8 cellular contexts compared by ENCODE assay signal in genomic region chr7:75878769-75879596, GRCh38. TPM values are rescaled to one million over a fixed set of nuclear protein-coding genes. Genes with fewer than 3 reads are reported as not detected.
DNase-seq lines count a peak whose midpoint lies in the region; ATAC-seq and TF ChIP-seq lines count a peak whose summit lies in the region.

Gene RHBDD2, plus strand, starts transcription at chr7:75879034. Its CDS starts 49 bp downstream, at chr7:75879083.

- H3K4me3 Mint-ChIP-seq in type B pancreatic cell, result peak within 1 kb of the TSS; percentile 95

- H3K9me3 ChIP-seq in adrenal gland (replicated peaks in 1 of 3) (no peaks in the 10 kb centered on the region), heart left ventricle (no peaks in the 10 kb centered on the region)

- TF ChIP-seq POLR2A in adrenal gland (IDR thresholded peaks at IDR 0.05), result peak; percentile 97 to 98
- TF ChIP-seq POLR2A in heart left ventricle (IDR thresholded peaks at IDR 0.05), result peak; percentile 90 to 99

- H3K27me3 Mint-ChIP-seq in type B pancreatic cell, result no peaks in the 10 kb centered on the region

- H3K27ac ChIP-seq in adrenal gland (peak within 1 kb of the TSS; percentile 81 to 95 (median 86)), heart left ventricle (peak within 1 kb of the TSS; percentile 11 to 89 (median 85))

- no peaks in the 10 kb centered on the region for H3K27me3 ChIP-seq in adrenal gland
- H3K27me3 ChIP-seq in heart left ventricle, result no peaks in the 10 kb centered on the region

- no peaks in the 10 kb centered on the region for H3K9me3 Mint-ChIP-seq in type B pancreatic cell

- intact Hi-C loops in adrenal gland (cut with DNase I) (loop anchor here in 1 of 2 donors (10.0 kb wide), 1 partner anchor 116 kb away; the partner anchor contains the start of gene TMEM120A), heart left ventricle (cut with DNase I) (loop anchor here in 6 of 10 donors (2.0 to 10.0 kb wide), 7 partner anchors 33 to 116 kb away; partner anchors contain the start of genes POR (in 3 of the 6) and TMEM120A (in 2 of the 6)), posterior cingulate gyrus (cut with DNase I) (loop anchor here (2.0 to 5.0 kb wide), 2 partner anchors 36 to 113 kb away; partner anchors contain the start of genes POR and TMEM120A)

- in situ Hi-C loops in GM13976 (cut with MboI; ENCODE audit: low sequenced_read_pairs, unreplicated experiment), result loop anchor here (10.0 kb wide), 1 partner anchor 136 kb away; no protein-coding TSS in a partner anchor

- TF ChIP-seq CTCF in GM13976 (IDR thresholded peaks at IDR 0.05; ENCODE audit: borderline replicate concordance, control extremely low read depth, extremely low read depth, insufficient read depth, missing control alignments), result peak; percentile 34
- TF ChIP-seq CTCF in adrenal gland (IDR thresholded peaks at IDR 0.05), result peak in 3 of 6 experiments; percentile 18 to 29 (median 20)
- TF ChIP-seq CTCF in heart left ventricle (IDR thresholded peaks at IDR 0.05), result peak in 7 of 12 donors; percentile 3 to 50 (median 26)
- no peak for TF ChIP-seq CTCF in type B pancreatic cell (conservative IDR thresholded peaks at IDR 0.05)

- peaks cover 13 to 29% of the 10 kb centered on the region in 2 donors for H3K4me1 ChIP-seq in adrenal gland (replicated peaks in 1 of 2)
- H3K4me1 ChIP-seq in heart left ventricle, result peaks cover 0 to 43% (median 15%) of the 10 kb centered on the region in 12 donors

- H3K27ac Mint-ChIP-seq in type B pancreatic cell, result peak within 1 kb of the TSS; percentile 92

- 0 to 1% (median 1%) methylated on average over 20 to 61 of the region's 64 CpGs for WGBS in adrenal gland, 4 donors
- WGBS in heart left ventricle, 4 donors, result 0 to 2% (median 1%) methylated on average over 29 to 62 of the region's 64 CpGs

- H3K36me3 Mint-ChIP-seq in type B pancreatic cell, result peaks cover 13% of the 10 kb centered on the region

- peaks cover 0 to 35% of the 10 kb centered on the region in 2 donors for H3K36me3 ChIP-seq in adrenal gland (replicated peaks in 1 of 2)
- peaks cover under 1 to 36% (median 29%) of the 10 kb centered on the region in 9 donors for H3K36me3 ChIP-seq in heart left ventricle

- peak; percentile 89 for ATAC-seq in HG02884 (IDR thresholded peaks at IDR 0.05; ENCODE audit: unreplicated experiment)
- ATAC-seq in heart left ventricle, result peak; percentile 97 to 100 (median 99)

- peaks cover 27% of the 10 kb centered on the region for H3K4me1 Mint-ChIP-seq in type B pancreatic cell (ENCODE audit: unreplicated experiment)

- peak; percentile 100 for DNase-seq in GM13976 (ENCODE audit: low spot score)
- DNase-seq in NCI-H146 treated with DMSO at 0.1 percent for 48 hours (lab: John Stamatoyannopoulos, UW; ENCODE audit: unreplicated experiment), result peak; percentile 87
- DNase-seq in T-helper 1 cell, result peak; percentile 95 to 96 (median 95)
- peak; percentile 96 to 98 (median 97) for DNase-seq in adrenal gland
- peak; percentile 96 to 98 (median 97) for DNase-seq in heart left ventricle
- DNase-seq in posterior cingulate gyrus, result peak; percentile 90 to 99 (median 94)
- peak; percentile 94 for DNase-seq in type B pancreatic cell (ENCODE audit: extremely low spot score, unreplicated experiment)

- H3K4me3 ChIP-seq in adrenal gland, result peak within 1 kb of the TSS; percentile 27 to 94 (median 87)
- H3K4me3 ChIP-seq in heart left ventricle, result peak within 1 kb of the TSS; percentile 45 to 98 (median 88)

RNA-seq across cellular contexts. Expression of gene RHBDD2, which starts in this region (rescaled TPM):
- total RNA-seq in adrenal gland (100 to 1,000 TPM; 123 to 575 (median 247) TPM), heart left ventricle (10 to 100 TPM; 23.6 to 44.1 (median 32.5) TPM), type B pancreatic cell (ENCODE audit: low replicate concordance) (73.5 and 75.1 TPM in 2 replicates)
- polyA plus RNA-seq in adrenal gland (100 to 1,000 TPM; 187 to 225 (median 224) TPM), heart left ventricle (10 to 100 TPM; 27.6 to 43.4 TPM)

Comparison
In these comparisons a context has a peak if more than half of its experiments do, and no peak if none do; other contexts are left out.
1. Peak in every context shown above with its lines: DNase-seq, ATAC-seq, H3K4me3 ChIP-seq and H3K27ac ChIP-seq.
2. RNA of gene RHBDD2 (polyA plus RNA-seq): 187 to 225 TPM in adrenal gland; 27.6 to 43.4 TPM in heart left ventricle; every median in the first group is over 4 times any median in the second.